In genomic region chr15:53114960-53115359, GRCh38 we compare ENCODE assay signal across 21 cellular contexts.
"Had no signal": no experiment of that assay in that cellular context is flagged by ENCODE, and none has a peak within 500 bp of the region (broad histone marks: within the 10 kb centered on the region; RNA-seq: fewer than 3 reads in every experiment).

No MANE protein-coding gene starts in this region.

- H3K27ac ChIP-seq: gastrocnemius medialis, testis had no signal

- H3K27me3 ChIP-seq: gastrocnemius medialis, testis had no signal

- H3K4me3 ChIP-seq: gastrocnemius medialis, testis had no signal

- H3K4me3 Mint-ChIP-seq: activated B cell treated with CpG ODN at 0.5 μM for 24 hours; activated CD8-positive, alpha-beta T cell treated with anti-CD3 and anti-CD28 coated beads, Interleukin-2, amount 10 ng/mL, durations not matched to agents 7 days and 5 days; activated naive CD8-positive, alpha-beta T cell; effector memory CD8-positive, alpha-beta T cell; mesothelial cell of epicardium; natural killer cell treated with Interleukin-12 subunit alpha and Interleukin-12 subunit beta and Interleukin-15 and Interleukin-18, amount 100 ng/mL, for 72 hours; T-cell had no signal

- H3K36me3 ChIP-seq: gastrocnemius medialis had no signal

- H3K27me3 Mint-ChIP-seq: activated B cell treated with CpG ODN at 0.5 μM for 24 hours; effector memory CD8-positive, alpha-beta T cell had no signal

- H3K36me3 Mint-ChIP-seq: activated naive CD8-positive, alpha-beta T cell; mesothelial cell of epicardium; natural killer cell treated with Interleukin-12 subunit alpha and Interleukin-12 subunit beta and Interleukin-15 and Interleukin-18, amount 100 ng/mL, for 72 hours; T-cell had no signal

- DNase-seq: activated B cell treated with CpG ODN at 0.5 μM for 24 hours; activated CD8-positive, alpha-beta T cell treated with anti-CD3 and anti-CD28 coated beads, Interleukin-2, amount 10 ng/mL, durations not matched to agents 7 days and 5 days; activated effector memory CD4-positive, alpha-beta T cell treated with Interleukin-2 at 50 U/mL for 16 hours; activated naive CD4-positive, alpha-beta T cell treated with Interleukin-2 at 50 U/mL for 16 hours; activated T-cell treated with anti-CD3 and anti-CD28 coated beads for 4 hours; anterior cingulate cortex; effector memory CD8-positive, alpha-beta T cell; erythroblast; gastrocnemius medialis; hypothalamus; left ventricle myocardium superior; mammary epithelial cell; right cardiac atrium; stimulated activated CD4-positive, alpha-beta T cell treated with anti-CD3 and anti-CD28 coated beads, Interleukin-2, amount 100 ng/mL, for 48 hours; stimulated activated naive CD4-positive, alpha-beta T cell treated with Interleukin-2 at 50 U/mL for 16 hours; T-cell; testis; trophoblast cell had no signal

- H3K27ac Mint-ChIP-seq: activated B cell treated with CpG ODN at 0.5 μM for 24 hours; activated CD8-positive, alpha-beta T cell treated with anti-CD3 and anti-CD28 coated beads, Interleukin-2, amount 10 ng/mL, durations not matched to agents 7 days and 5 days; activated naive CD8-positive, alpha-beta T cell; effector memory CD8-positive, alpha-beta T cell; mesothelial cell of epicardium; natural killer cell treated with Interleukin-12 subunit alpha and Interleukin-12 subunit beta and Interleukin-15 and Interleukin-18, amount 100 ng/mL, for 72 hours; T-cell had no signal

- H3K4me1 Mint-ChIP-seq: activated B cell treated with CpG ODN at 0.5 μM for 24 hours, mesothelial cell of epicardium, T-cell had no signal

- H3K9me3 Mint-ChIP-seq: mesothelial cell of epicardium had no signal

- H3K9me3 ChIP-seq: gastrocnemius medialis, testis had no signal

- H3K4me1 ChIP-seq: gastrocnemius medialis, testis had no signal
